In the genomic region with DNA sequence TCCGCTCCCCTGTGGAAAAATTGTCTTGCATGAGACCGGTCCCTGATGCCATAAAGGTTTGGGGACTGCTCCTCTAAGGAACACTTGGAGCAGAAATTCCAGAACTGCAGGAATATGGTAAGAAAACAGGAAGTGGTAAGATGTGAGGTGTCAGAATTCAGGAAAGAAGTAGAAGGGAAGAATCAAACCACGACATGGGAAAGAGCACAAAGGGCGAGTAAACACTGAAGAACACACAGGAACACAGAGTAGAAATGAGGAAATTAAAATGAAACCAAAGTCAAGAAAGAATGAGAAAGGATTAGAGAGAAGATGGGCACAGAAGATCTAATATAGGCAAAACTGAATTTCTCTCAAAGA, we compare ENCODE assay signal across 4 cellular contexts. TPM values are rescaled to one million over a fixed set of nuclear protein-coding genes. Genes with fewer than 3 reads are reported as not detected.
A peak's percentile ranks its signal among the peaks of the same experiment; 100 is the strongest.
DNase-seq lines count a peak whose midpoint lies in the region; ATAC-seq, FAIRE-seq and TF ChIP-seq lines count a peak whose summit lies in the region.
"Not testable (repeated sequence)": the region's sequence is repeated elsewhere in the genome, so short reads cannot be mapped to it uniquely, and the experiment has no call there.

No MANE protein-coding gene starts in this region.

- H3K27ac ChIP-seq in HCT116 (ENCODE audit: low read depth, low read length); Panc1 (ENCODE audit: low read length); endothelial cell of umbilical vein (ENCODE audit: insufficient read depth, low read depth, low read length): not testable (repeated sequence)

- in situ Hi-C loops in Panc1 (cut with HindIII; ENCODE audit: low pct_unique_long_range_greater_than_20kb, low sequenced_read_pairs): not testable (repeated sequence)

- H3K36me3 ChIP-seq in HCT116 (ENCODE audit: control insufficient read depth in 1 of 2, insufficient read depth in 2 of 2, low read length in 2 of 2); Panc1 (ENCODE audit: control insufficient read depth, insufficient read depth, low read length); endothelial cell of umbilical vein (ENCODE audit: control insufficient read depth in 2 of 2, extremely low read depth in 1 of 2, insufficient read depth in 2 of 2, low read length in 2 of 2): not testable (repeated sequence)

- POLR2A ChIA-PET in HCT116 (lab: Charles Lee); Panc1 (lab: Charles Lee); endothelial cell of umbilical vein (lab: Charles Lee): not testable (repeated sequence)

- intact Hi-C loops in HCT116 (cut with micrococcal nuclease); Panc1 (cut with micrococcal nuclease; ENCODE audit: unreplicated experiment); endothelial cell of umbilical vein (cut with micrococcal nuclease): not testable (repeated sequence)

- not testable (repeated sequence) for BruUV-seq in HCT116 (replicated peaks; lab: Mats Ljungman, UMichigan); Panc1 (replicated peaks; lab: Mats Ljungman, UMichigan); endothelial cell of umbilical vein (replicated peaks; lab: Mats Ljungman, UMichigan)

- not testable (repeated sequence) for TF ChIP-seq POLR2A in HCT116 (IDR thresholded peaks at IDR 0.05; ENCODE audit: borderline replicate concordance, extremely low read depth, insufficient read depth, insufficient read length); endothelial cell of umbilical vein (IDR thresholded peaks at IDR 0.05; ENCODE audit: low read depth, low read length)

- H3K9me1 ChIP-seq in endothelial cell of umbilical vein (replicated peaks; ENCODE audit: control insufficient read depth, extremely low read depth, insufficient read depth, low read length): not testable (repeated sequence)

- H3K4me2 ChIP-seq in HCT116 (ENCODE audit: low read length): not testable (repeated sequence)
- H3K4me2 ChIP-seq in endothelial cell of umbilical vein (ENCODE audit: insufficient read depth, low read length): peak overlapping the region; percentile 36

- CTCF ChIA-PET in HCT116 (lab: Charles Lee); Panc1 (lab: Charles Lee); endothelial cell of umbilical vein (lab: Charles Lee): not testable (repeated sequence)

- not testable (repeated sequence) for H3K27me3 ChIP-seq in HCT116 (ENCODE audit: insufficient read depth, low read length); Panc1 (ENCODE audit: control insufficient read depth, insufficient read depth, low read length); endothelial cell of umbilical vein (ENCODE audit: control insufficient read depth in 2 of 2, insufficient read depth in 2 of 2, low read length in 2 of 2)

- not testable (repeated sequence) for FAIRE-seq in endothelial cell of umbilical vein (lab: Jason Lieb, UNC)

- not testable (repeated sequence) for H3K79me2 ChIP-seq in HCT116 (ENCODE audit: insufficient read depth, low read length); endothelial cell of umbilical vein (ENCODE audit: control insufficient read depth, insufficient read depth, low read length)

- TF ChIP-seq CTCF in HCT116 (IDR thresholded peaks at IDR 0.05 in 2 of 3, conservative IDR thresholded peaks at IDR 0.05 in 1 of 3; ENCODE audit: borderline replicate concordance in 1 of 3, insufficient read depth in 1 of 3, low read depth in 2 of 3, low read length in 2 of 3); Panc1 (IDR thresholded peaks at IDR 0.05); endothelial cell of umbilical vein (IDR thresholded peaks at IDR 0.05; ENCODE audit: extremely low read depth in 1 of 2, insufficient read depth in 1 of 2, low read depth in 1 of 2, low read length in 2 of 2): not testable (repeated sequence)

- H3K4me1 ChIP-seq in HCT116 (ENCODE audit: control insufficient read depth in 1 of 2, insufficient read depth in 2 of 2, low read length in 2 of 2); Panc1 (ENCODE audit: control insufficient read depth, insufficient read depth, low read length); endothelial cell of umbilical vein (ENCODE audit: control insufficient read depth, extremely low read depth, insufficient read depth, low read length): not testable (repeated sequence)

- peak; percentile 62 for ATAC-seq in HCT116
- peak; percentile 82 for ATAC-seq in Panc1
- ATAC-seq in left lobe of liver: peak; percentile 41

- H4K20me1 ChIP-seq in HCT116 (ENCODE audit: insufficient read depth); endothelial cell of umbilical vein (replicated peaks; ENCODE audit: control insufficient read depth, extremely low read depth, insufficient read depth, low read length): not testable (repeated sequence)

- not testable (repeated sequence) for H2AFZ ChIP-seq in HCT116 (ENCODE audit: low read depth, low read length, poor library complexity, severe bottlenecking); endothelial cell of umbilical vein (ENCODE audit: low read depth, low read length)

- H3K9me3 ChIP-seq in HCT116 (ENCODE audit: control insufficient read depth in 1 of 2, insufficient read depth in 1 of 2, low read depth in 1 of 2, low read length in 2 of 2); Panc1 (ENCODE audit: control insufficient read depth, insufficient read depth, low read depth, low read length); endothelial cell of umbilical vein (replicated peaks; ENCODE audit: control insufficient read depth, insufficient read depth, low read length): not testable (repeated sequence)

- not testable (repeated sequence) for H3K4me3 ChIP-seq in HCT116 (replicated peaks in 1 of 2; ENCODE audit: low read depth in 1 of 2, low read length in 2 of 2); Panc1 (ENCODE audit: low read depth in 2 of 2, low read length in 2 of 2); endothelial cell of umbilical vein (replicated peaks in 1 of 3; ENCODE audit: insufficient read depth in 1 of 3, low read depth in 1 of 3, low read length in 3 of 3)

- DNase-seq in HCT116 (ENCODE audit: low read depth, low spot score); Panc1 (ENCODE audit: low read depth, low spot score); endothelial cell of umbilical vein (ENCODE audit: low read depth, low spot score); left lobe of liver (ENCODE audit: low spot score): not testable (repeated sequence)

- H3K9ac ChIP-seq in HCT116 (ENCODE audit: low read length); endothelial cell of umbilical vein (replicated peaks; ENCODE audit: extremely low read depth, insufficient read depth, low read length): not testable (repeated sequence)

- dilution Hi-C loops in endothelial cell of umbilical vein (cut with MboI; ENCODE audit: extremely low pct_ligation_motif_present, low sequenced_read_pairs): not testable (repeated sequence)

- not testable (repeated sequence) for H3K9me2 ChIP-seq in HCT116 (ENCODE audit: insufficient read depth)

- RAD21 ChIA-PET in HCT116 (lab: Charles Lee; ENCODE audit: low non-redundant PET in 1 of 2, low total read pairs in 2 of 2, uncharacterized antibody in 2 of 2, unreplicated experiment in 2 of 2): not testable (repeated sequence)

- not testable (repeated sequence) for TF ChIP-seq RAD21 in HCT116 (IDR thresholded peaks at IDR 0.05; ENCODE audit: low read depth)

RNA-seq across cellular contexts. Expression of a gene that starts 41.0 kb away (rescaled TPM):
- 30.6 TPM for total RNA-seq in HCT116 (2021; ENCODE audit: unreplicated experiment)
- 21.8 and 27.4 TPM in 2 replicates for polyA plus RNA-seq in HCT116 (2012)
- total RNA-seq in Panc1 (2021; ENCODE audit: unreplicated experiment): 93.2 TPM
- 69.8 TPM for polyA plus RNA-seq in Panc1 (2012; ENCODE audit: insufficient read length)
- total RNA-seq in endothelial cell of umbilical vein: 12.9 and 14.7 TPM in 2 replicates
- 6.8 and 6.9 TPM in 2 replicates for polyA plus RNA-seq in endothelial cell of umbilical vein
- 5.7 and 5.9 TPM in 2 replicates for polyA plus RNA-seq in endothelial cell of umbilical vein (2011; cell fraction: cytosol; rRNA removed)
- 11.9 and 13.3 TPM in 2 replicates for polyA plus RNA-seq in endothelial cell of umbilical vein (2011; cell fraction: nucleus; rRNA removed)
- polyA plus RNA-seq in endothelial cell of umbilical vein (2012): 9.8 and 10.6 TPM in 2 replicates
- polyA minus RNA-seq in endothelial cell of umbilical vein: 30.9 and 38.7 TPM in 2 replicates
- 31.4 TPM for polyA minus RNA-seq in endothelial cell of umbilical vein (2011; cell fraction: cytosol; rRNA and poly(A)+ RNA removed)
- 4.7 and 6.7 TPM in 2 replicates for polyA minus RNA-seq in endothelial cell of umbilical vein (2011; cell fraction: nucleus; rRNA and poly(A)+ RNA removed)
- 9.8 TPM for total RNA-seq in left lobe of liver
